In the genomic region with DNA sequence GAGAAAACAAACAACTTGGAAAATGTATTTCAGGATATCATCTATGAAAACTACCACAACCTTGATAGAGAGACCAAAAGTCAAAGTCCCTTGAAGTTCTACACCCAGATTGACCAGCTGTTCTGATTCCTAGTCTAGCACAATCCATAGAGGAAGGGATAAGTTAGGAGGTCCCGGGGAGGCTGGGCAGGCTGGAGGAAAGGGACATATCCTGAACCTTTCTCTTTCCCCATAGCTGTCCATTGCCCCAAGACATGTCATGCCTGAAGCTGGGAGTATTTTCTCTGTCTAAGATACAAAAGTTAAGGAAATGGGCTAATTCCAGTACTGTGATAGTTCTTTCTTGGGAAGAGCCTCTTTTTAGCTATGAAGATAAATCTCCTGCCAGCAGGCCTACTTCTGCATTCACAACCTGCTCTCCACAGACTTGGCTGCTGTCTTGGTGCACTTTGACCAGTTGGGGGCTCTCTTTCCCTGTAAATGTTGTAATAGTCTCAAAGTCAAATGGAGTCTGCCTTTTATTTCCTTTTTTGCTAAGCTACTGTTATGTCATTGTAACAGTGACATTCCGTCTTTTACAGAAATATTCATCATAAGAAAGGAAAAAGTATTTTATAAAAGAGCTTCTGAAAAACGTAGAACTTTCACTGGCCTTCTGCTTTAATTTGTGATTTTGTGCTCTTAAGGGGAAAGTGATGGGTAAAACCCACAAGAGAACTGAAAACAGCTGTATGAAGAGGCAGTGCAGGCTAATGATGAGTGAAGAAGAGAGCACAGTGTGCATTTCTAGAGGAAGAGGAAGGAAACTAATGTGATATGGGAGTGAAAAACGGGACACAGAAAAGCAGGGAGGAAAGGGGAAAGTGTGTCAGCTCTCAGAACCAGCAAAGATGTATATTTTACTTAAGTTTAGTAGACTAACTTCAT, we compare ENCODE assay signal across 11 cellular contexts. TPM values are rescaled to one million over a fixed set of nuclear protein-coding genes. Genes with fewer than 3 reads are reported as not detected.
A peak's percentile ranks its signal among the peaks of the same experiment; 100 is the strongest.
DNase-seq lines count a peak whose midpoint lies in the region; ATAC-seq, FAIRE-seq and TF ChIP-seq lines count a peak whose summit lies in the region.
"Not testable (repeated sequence)": the region's sequence is repeated elsewhere in the genome, so short reads cannot be mapped to it uniquely, and the experiment has no call there.
"Had no signal": no experiment of that assay in that cellular context is flagged by ENCODE, and none has a peak within 500 bp of the region (broad histone marks: within the 10 kb centered on the region; RNA-seq: fewer than 3 reads in every experiment).

No MANE protein-coding gene starts in this region.

- BruUV-seq in mammary epithelial cell (replicated peaks; lab: Mats Ljungman, UMichigan) = not testable (repeated sequence)

- not testable (repeated sequence) for H3K9me3 Mint-ChIP-seq in immature natural killer cell

- not testable (repeated sequence) for H3K4me3 ChIP-seq in SU-DHL-6 (ENCODE audit: insufficient read depth, low read length, poor library complexity, severe bottlenecking); mammary epithelial cell (replicated peaks in 1 of 3; ENCODE audit: insufficient read depth in 1 of 3, low read depth in 2 of 3, low read length in 3 of 3); small intestine (ENCODE audit: low read depth in 1 of 2, low read length in 2 of 2)

- TF ChIP-seq CTCF in SU-DHL-6 (IDR thresholded peaks at IDR 0.05; ENCODE audit: insufficient read depth, low read length, poor library complexity, severe bottlenecking) (peak; percentile 80), mammary epithelial cell (conservative IDR thresholded peaks at IDR 0.05 in 1 of 2, IDR thresholded peaks at IDR 0.05 in 1 of 2; ENCODE audit: extremely low read depth in 1 of 2, insufficient read depth in 1 of 2, low read depth in 1 of 2, low read length in 2 of 2) (peak; percentile 50)

- H3K9ac ChIP-seq in SU-DHL-6 (ENCODE audit: low read length); mammary epithelial cell (ENCODE audit: insufficient read depth, low read length): not testable (repeated sequence)

- H3K4me1 Mint-ChIP-seq in immature natural killer cell = peaks cover 6 to 12% of the 10 kb centered on the region in 2 donors

- not testable (repeated sequence) for H3F3A ChIP-seq in SU-DHL-6 (ENCODE audit: insufficient read depth)

- dilution Hi-C loops in mammary epithelial cell (cut with HindIII; ENCODE audit: low sequenced_read_pairs) = not testable (repeated sequence)

- WGBS in mammary epithelial cell (ENCODE audit: low coverage, missing lambda C conversion rate) = 45% methylated on average over 4 of the region's 4 CpGs
- 34 to 43% (median 37%) methylated on average over 4 of the region's 4 CpGs for WGBS in small intestine, 3 donors

- not testable (repeated sequence) for H3K9me2 ChIP-seq in SU-DHL-6 (replicated peaks; ENCODE audit: insufficient read depth, low read length)

- H3K9me3 ChIP-seq in SU-DHL-6 (ENCODE audit: insufficient read depth, low read length); mammary epithelial cell (replicated peaks; ENCODE audit: insufficient read depth, low read length); small intestine (ENCODE audit: control insufficient read depth, low read depth): not testable (repeated sequence)

- not testable (repeated sequence) for H3K27ac ChIP-seq in SU-DHL-6 (ENCODE audit: low read depth, low read length); mammary epithelial cell (ENCODE audit: insufficient read depth, low read depth, low read length); small intestine (ENCODE audit: low read depth in 1 of 2, low read length in 1 of 2)

- not testable (repeated sequence) for H3K27me3 Mint-ChIP-seq in immature natural killer cell (ENCODE audit: low read depth in 3 of 3)

- intact Hi-C loops in mammary epithelial cell (cut with micrococcal nuclease) = not testable (repeated sequence)

- ATAC-seq in GM19397 (IDR thresholded peaks at IDR 0.05; ENCODE audit: unreplicated experiment) = peak; percentile 95
- peak; percentile 97 for ATAC-seq in HG02884 (IDR thresholded peaks at IDR 0.05; ENCODE audit: unreplicated experiment)

- not testable (repeated sequence) for H3K4me1 ChIP-seq in mammary epithelial cell (ENCODE audit: insufficient read depth, low read length); small intestine (ENCODE audit: control insufficient read depth in 2 of 2, insufficient read depth in 1 of 2, low read depth in 1 of 2, low read length in 1 of 2)

- CTCF ChIA-PET in mammary epithelial cell (lab: Charles Lee; ENCODE audit: low non-redundant PET) = interaction anchor here (0.6 kb wide), 1 partner anchor 153 kb away, joined by 3 read pairs; no protein-coding TSS in a partner anchor

- peak overlapping the region in 1 of 6 donors; percentile 47 for H3K27ac Mint-ChIP-seq in immature natural killer cell

- not testable (repeated sequence) for FAIRE-seq in small intestine (lab: Jason Lieb, UNC)

- in situ Hi-C loops in mammary epithelial cell (cut with MboI; ENCODE audit: low sequenced_read_pairs in 2 of 2) = not testable (repeated sequence)

- H3K4me2 ChIP-seq in SU-DHL-6 (ENCODE audit: low read depth, low read length, poor library complexity, severe bottlenecking); mammary epithelial cell (ENCODE audit: insufficient read depth, low read depth, low read length): not testable (repeated sequence)

- H4K20me1 ChIP-seq in SU-DHL-6 (ENCODE audit: low read depth, low read length); mammary epithelial cell (ENCODE audit: insufficient read depth, low read length): not testable (repeated sequence)

- DNase-seq in EH (ENCODE audit: low read depth) = peak; percentile 15
- DNase-seq in Kasumi-1 (lab: John Stamatoyannopoulos, UW) = peak; percentile 34 to 51
- DNase-seq in mammary epithelial cell = peak; percentile 16
- DNase-seq in immature natural killer cell = peak; percentile 18 to 42 (median 25)
- DNase-seq in small intestine = peak; percentile 17

- H3K4me3 Mint-ChIP-seq in immature natural killer cell = not testable (repeated sequence)

- not testable (repeated sequence) for H2AFZ ChIP-seq in SU-DHL-6 (ENCODE audit: low read depth, low read length, severe bottlenecking); mammary epithelial cell (ENCODE audit: low read depth, low read length)

- not testable (repeated sequence) for H3K27me3 ChIP-seq in SU-DHL-6 (ENCODE audit: low read length); mammary epithelial cell (ENCODE audit: insufficient read depth, low read length); small intestine (ENCODE audit: control insufficient read depth in 2 of 2, insufficient read depth in 2 of 2, low read length in 2 of 2)

- H3K79me2 ChIP-seq in SU-DHL-6 (ENCODE audit: insufficient read depth, low read length); mammary epithelial cell (ENCODE audit: insufficient read depth, low read length): not testable (repeated sequence)

- not testable (repeated sequence) for H3K36me3 ChIP-seq in SU-DHL-6 (ENCODE audit: low read length); mammary epithelial cell (ENCODE audit: insufficient read depth, low read length); small intestine (ENCODE audit: control insufficient read depth in 2 of 2, insufficient read depth in 2 of 2, low read length in 2 of 2)

- H3K36me3 Mint-ChIP-seq in immature natural killer cell = not testable (repeated sequence)

RNA-seq across cellular contexts. Expression of a gene that starts 4.3 kb away (rescaled TPM):
- not detected for total RNA-seq in mammary epithelial cell
- polyA plus RNA-seq in mammary epithelial cell = not detected
- polyA minus RNA-seq in mammary epithelial cell = not detected
- polyA plus RNA-seq in immature natural killer cell = not detected
- polyA plus RNA-seq in small intestine = not detected
- total RNA-seq: activated T-helper 1 cell treated with anti-CD3 and anti-CD28 coated beads, Interleukin-12 subunit alpha, Interleukin-12 subunit beta, Interleukin-2, Interleukin-4 antibody, amounts not matched to agents 30 ng/mL and 10 ng/mL and 1 ng/mL, durations not matched to agents 14 hours and 24 hours and 36 hours; esophagus squamous epithelium; SJCRH30 had no signal

RNA-seq across cellular contexts. Expression of a gene that starts 16.6 kb away (rescaled TPM):
- not detected for total RNA-seq in mammary epithelial cell
- polyA plus RNA-seq in mammary epithelial cell (not detected), immature natural killer cell (not detected), small intestine (not detected)
- polyA minus RNA-seq in mammary epithelial cell = not detected
- total RNA-seq: activated T-helper 1 cell treated with anti-CD3 and anti-CD28 coated beads, Interleukin-12 subunit alpha, Interleukin-12 subunit beta, Interleukin-2, Interleukin-4 antibody, amounts not matched to agents 30 ng/mL and 10 ng/mL and 1 ng/mL, durations not matched to agents 14 hours and 24 hours and 36 hours; esophagus squamous epithelium; SJCRH30 had no signal

RNA-seq across cellular contexts. Expression of a gene that starts 18.9 kb away (rescaled TPM):
- not detected for total RNA-seq in mammary epithelial cell
- polyA plus RNA-seq in mammary epithelial cell (not detected), immature natural killer cell (not detected), small intestine (not detected)
- not detected for polyA minus RNA-seq in mammary epithelial cell
- total RNA-seq: activated T-helper 1 cell treated with anti-CD3 and anti-CD28 coated beads, Interleukin-12 subunit alpha, Interleukin-12 subunit beta, Interleukin-2, Interleukin-4 antibody, amounts not matched to agents 30 ng/mL and 10 ng/mL and 1 ng/mL, durations not matched to agents 14 hours and 24 hours and 36 hours; esophagus squamous epithelium; SJCRH30 had no signal

RNA-seq across cellular contexts. Expression of a gene that starts 23.9 kb away (rescaled TPM):
- total RNA-seq in mammary epithelial cell = not detected
- polyA plus RNA-seq in mammary epithelial cell = not detected
- not detected for polyA minus RNA-seq in mammary epithelial cell
- not detected for polyA plus RNA-seq in immature natural killer cell
- not detected for polyA plus RNA-seq in small intestine
- total RNA-seq: activated T-helper 1 cell treated with anti-CD3 and anti-CD28 coated beads, Interleukin-12 subunit alpha, Interleukin-12 subunit beta, Interleukin-2, Interleukin-4 antibody, amounts not matched to agents 30 ng/mL and 10 ng/mL and 1 ng/mL, durations not matched to agents 14 hours and 24 hours and 36 hours; esophagus squamous epithelium; SJCRH30 had no signal

RNA-seq across cellular contexts. Expression of a gene that starts 34.0 kb away (rescaled TPM):
- not detected for total RNA-seq in mammary epithelial cell
- polyA plus RNA-seq in mammary epithelial cell = not detected
- polyA minus RNA-seq in mammary epithelial cell = not detected
- polyA plus RNA-seq in immature natural killer cell = not detected
- not detected for polyA plus RNA-seq in small intestine
- total RNA-seq: activated T-helper 1 cell treated with anti-CD3 and anti-CD28 coated beads, Interleukin-12 subunit alpha, Interleukin-12 subunit beta, Interleukin-2, Interleukin-4 antibody, amounts not matched to agents 30 ng/mL and 10 ng/mL and 1 ng/mL, durations not matched to agents 14 hours and 24 hours and 36 hours; esophagus squamous epithelium; SJCRH30 had no signal
